Comparison of ENCODE assay signal across 8 cellular contexts in genomic region chr17:38752119-38752929, GRCh38.
DNase-seq lines count a peak whose midpoint lies in the region; ATAC-seq and TF ChIP-seq lines count a peak whose summit lies in the region.

TSS of gene PSMB3 (plus strand) at chr17:38752741. CDS start at chr17:38752827, 86 bp downstream.

- H3K4me3 ChIP-seq in AG10803 (ENCODE audit: low read length): peak within 1 kb of the TSS; percentile 99

- no peak for TF ChIP-seq CTCF in AG10803 (conservative IDR thresholded peaks at IDR 0.05; ENCODE audit: low read length)

- ATAC-seq in GM19043 (IDR thresholded peaks at IDR 0.05; ENCODE audit: low read depth, unreplicated experiment) (peak; percentile 65), HG03354 (IDR thresholded peaks at IDR 0.05; ENCODE audit: poor library complexity, severe bottlenecking, unreplicated experiment) (peak; percentile 77)

- DNase-seq in AG10803 (ENCODE audit: low read depth) (peak; percentile 100), NCI-H446 (lab: John Stamatoyannopoulos, UW) (peak; percentile 98 to 99), iris pigment epithelial cell (ENCODE audit: low read depth) (peak; percentile 99)
- DNase-seq in activated CD4-positive, CD25-positive, alpha-beta regulatory T cell treated with anti-CD3 and anti-CD28 coated beads, Interleukin-2, amount 50 U/mL, for 16 hours (ENCODE audit: low read depth, low spot score): peak; percentile 92
- peak; percentile 98 for DNase-seq in central memory CD4-positive, alpha-beta T cell
- DNase-seq in stimulated activated CD4-positive, alpha-beta T cell treated with anti-CD3 and anti-CD28 coated beads, Interleukin-12 subunit alpha, Interleukin-12 subunit beta, amount 100 ng/mL, for 24 hours (ENCODE audit: low read depth in 2 of 2): peak; percentile 93 to 97

Comparison
In these comparisons a context has a peak if more than half of its experiments do, and no peak if none do; other contexts are left out.
1. Peak in every context shown above with its lines: DNase-seq, ATAC-seq and H3K4me3 ChIP-seq.